In genomic region chr12:7995266-7995963, GRCh38 we compare ENCODE assay signal across 9 cellular contexts. TPM values are rescaled to one million over a fixed set of nuclear protein-coding genes. Genes with fewer than 3 reads are reported as not detected.
A peak's percentile ranks its signal among the peaks of the same experiment; 100 is the strongest.
DNase-seq lines count a peak whose midpoint lies in the region; ATAC-seq and TF ChIP-seq lines count a peak whose summit lies in the region.
"Had no signal": no experiment of that assay in that cellular context is flagged by ENCODE, and none has a peak within 500 bp of the region (broad histone marks: within the 10 kb centered on the region; RNA-seq: fewer than 3 reads in every experiment).

No MANE protein-coding gene starts in this region.

- intact Hi-C loops in left lung (cut with DNase I): loop anchor here in 1 of 2 donors (10.0 kb wide), 1 partner anchor 141 kb away; no protein-coding TSS in a partner anchor

- H3K27ac ChIP-seq in left lung: peak overlapping the region; percentile 53 to 58

- H3K36me3 ChIP-seq in left lung: no peaks in the 10 kb centered on the region

- ATAC-seq in GM18909 (IDR thresholded peaks at IDR 0.05; ENCODE audit: poor library complexity, unreplicated experiment): peak; percentile 98
- ATAC-seq in HG03135 (IDR thresholded peaks at IDR 0.05; ENCODE audit: unreplicated experiment): peak; percentile 96
- ATAC-seq in central memory CD8-positive, alpha-beta T cell (replicated peaks; ENCODE audit: extremely low read depth, poor library complexity, severe bottlenecking): peak; percentile 99
- peak; percentile 97 for ATAC-seq in left lung

- H3K9me3 Mint-ChIP-seq in central memory CD8-positive, alpha-beta T cell: no peaks in the 10 kb centered on the region

- H3K27me3 Mint-ChIP-seq in central memory CD8-positive, alpha-beta T cell: no peaks in the 10 kb centered on the region

- H3K36me3 Mint-ChIP-seq in central memory CD8-positive, alpha-beta T cell (ENCODE audit: insufficient read depth): no peaks in the 10 kb centered on the region

- H3K4me1 ChIP-seq in left lung: peaks cover 0 to 38% of the 10 kb centered on the region in 2 donors

- peaks cover 12% of the 10 kb centered on the region for H3K4me1 Mint-ChIP-seq in central memory CD8-positive, alpha-beta T cell

- no peak overlapping the region for H3K4me3 ChIP-seq in left lung

- no peak overlapping the region for H3K27ac Mint-ChIP-seq in central memory CD8-positive, alpha-beta T cell (ENCODE audit: low read depth)

- H3K9me3 ChIP-seq in left lung: peaks cover 0 to 5% of the 10 kb centered on the region in 2 donors

- DNase-seq in Ammon's horn (ENCODE audit: low spot score) (peak; percentile 93), NCI-H2196 (lab: John Stamatoyannopoulos, UW; ENCODE audit: unreplicated experiment) (peak; percentile 67), left lung (peak; percentile 84 to 91)
- DNase-seq in activated CD4-positive, CD25-positive, alpha-beta regulatory T cell (lab: John Stamatoyannopoulos, UW): peak; percentile 46 to 63 (median 57)
- peak; percentile 58 to 79 for DNase-seq in central memory CD8-positive, alpha-beta T cell (ENCODE audit: low spot score in 2 of 2)
- peak; percentile 81 for DNase-seq in stimulated activated CD4-positive, alpha-beta T cell treated with anti-CD3 and anti-CD28 coated beads, Interleukin-4, amount 100 ng/mL, for 1 hour

- H3K4me3 Mint-ChIP-seq in central memory CD8-positive, alpha-beta T cell: no peak overlapping the region
- H3K4me3 Mint-ChIP-seq: T-helper 1 cell treated with Interleukin-12 subunit alpha and Interleukin-12 subunit beta and Interleukin-4 antibody, amounts not matched to agents 30 μg/mL and 1 μg/mL, for 36 hours had no signal

- H3K27me3 ChIP-seq in left lung: no peaks in the 10 kb centered on the region

- TF ChIP-seq CTCF in left lung (IDR thresholded peaks at IDR 0.05): peak; percentile 89 to 94

RNA-seq across cellular contexts. Expression of gene FOXJ2, which starts 37.1 kb away (rescaled TPM):
- 10 to 100 TPM; 15.9 to 20.0 TPM for total RNA-seq in left lung

RNA-seq across cellular contexts. Expression of gene SLC2A3, which starts 59.4 kb away (rescaled TPM):
- 100 to 1,000 TPM in 1 of 2 donors, 10 to 100 TPM in 1; 83.2 to 149 TPM for total RNA-seq in left lung
